In genomic region chr6:55758156-55758942, GRCh38 we compare ENCODE assay signal across 13 cellular contexts.
DNase-seq lines count a peak whose midpoint lies in the region; ATAC-seq and TF ChIP-seq lines count a peak whose summit lies in the region.
"Had no signal": no experiment of that assay in that cellular context is flagged by ENCODE, and none has a peak within 500 bp of the region (broad histone marks: within the 10 kb centered on the region; RNA-seq: fewer than 3 reads in every experiment).

No MANE protein-coding gene starts in this region.

- H3K79me2 ChIP-seq in hepatocyte, result no peaks in the 10 kb centered on the region

- H3K27ac ChIP-seq in hepatocyte, result peak overlapping the region; percentile 50
- H3K27ac ChIP-seq: skin epidermis had no signal

- WGBS in hepatocyte (ENCODE audit: low lambda C conversion rate, missing lambda C conversion rate), result 66% methylated on average over 3 of the region's 3 CpGs

- no peaks in the 10 kb centered on the region for H3K4me1 ChIP-seq in hepatocyte (ENCODE audit: insufficient read depth)

- no peak for TF ChIP-seq CTCF in hepatocyte (IDR thresholded peaks at IDR 0.05; ENCODE audit: poor library complexity)

- peak overlapping the region; percentile 13 for H3K4me2 ChIP-seq in hepatocyte

- no peaks in the 10 kb centered on the region for H3K9me2 ChIP-seq in hepatocyte (replicated peaks; ENCODE audit: insufficient read depth)

- DNase-seq in A172 (ENCODE audit: low spot score) (peak; percentile 47), HCEC 1CT (peak; percentile 93), brain pericyte (ENCODE audit: low read depth, low spot score) (peak; percentile 46), hepatocyte (ENCODE audit: low spot score) (peak; percentile 65), head of caudate nucleus (no peak), COLO668 (lab: John Stamatoyannopoulos, UW; ENCODE audit: unreplicated experiment) (no peak)
- DNase-seq: CD4-positive, CD25-positive, alpha-beta regulatory T cell; mesendoderm; NCI-H2171; stimulated activated naive B cell treated with anti-CD40 and anti-IgM and Interleukin-4, amounts not matched to agents 10 μg/mL and 1 μg/mL and 100 μg/mL, for 72 hours had no signal

- ATAC-seq in GM21786 (IDR thresholded peaks at IDR 0.05; ENCODE audit: unreplicated experiment) (no peak), HG03196 (IDR thresholded peaks at IDR 0.05; ENCODE audit: unreplicated experiment) (no peak)
- ATAC-seq: stimulated activated naive B cell treated with anti-CD40 and anti-IgM and Interleukin-4, amounts not matched to agents 10 μg/mL and 1 μg/mL and 100 μg/mL, for 72 hours had no signal

- H2AFZ ChIP-seq in hepatocyte, result no peak overlapping the region

- H3K27me3 ChIP-seq in hepatocyte, result no peaks in the 10 kb centered on the region

- intact Hi-C loops in head of caudate nucleus (cut with DNase I), result no loop called here

- no peaks in the 10 kb centered on the region for H3K36me3 ChIP-seq in hepatocyte (replicated peaks; ENCODE audit: insufficient read depth, low read depth)

- H3K4me3 ChIP-seq in hepatocyte, result no peak overlapping the region
- H3K4me3 ChIP-seq: skin epidermis had no signal

- no peaks in the 10 kb centered on the region for H3K9me3 ChIP-seq in hepatocyte (ENCODE audit: low read depth)

- no peaks in the 10 kb centered on the region for H4K20me1 ChIP-seq in hepatocyte (ENCODE audit: insufficient read depth, poor library complexity, severe bottlenecking)

Comparison
In these comparisons a context has a peak if more than half of its experiments do, and no peak if none do; other contexts are left out.
1. DNase-seq: peak in A172 (single experiment), HCEC 1CT (single experiment), brain pericyte (single experiment) and hepatocyte (single experiment); none in head of caudate nucleus (0 of 42) and COLO668 (single experiment).